Comparison of ENCODE assay signal across 1 cellular context in genomic region chr12:47200446-47200845, GRCh38.
TF ChIP-seq lines count a peak whose summit lies in the region.

No MANE protein-coding gene starts in this region.

TF ChIP-seq in K562, 482 proteins besides CTCF, POLR2A, EP300 and RAD21:
- TF ChIP-seq, protein P1, sequence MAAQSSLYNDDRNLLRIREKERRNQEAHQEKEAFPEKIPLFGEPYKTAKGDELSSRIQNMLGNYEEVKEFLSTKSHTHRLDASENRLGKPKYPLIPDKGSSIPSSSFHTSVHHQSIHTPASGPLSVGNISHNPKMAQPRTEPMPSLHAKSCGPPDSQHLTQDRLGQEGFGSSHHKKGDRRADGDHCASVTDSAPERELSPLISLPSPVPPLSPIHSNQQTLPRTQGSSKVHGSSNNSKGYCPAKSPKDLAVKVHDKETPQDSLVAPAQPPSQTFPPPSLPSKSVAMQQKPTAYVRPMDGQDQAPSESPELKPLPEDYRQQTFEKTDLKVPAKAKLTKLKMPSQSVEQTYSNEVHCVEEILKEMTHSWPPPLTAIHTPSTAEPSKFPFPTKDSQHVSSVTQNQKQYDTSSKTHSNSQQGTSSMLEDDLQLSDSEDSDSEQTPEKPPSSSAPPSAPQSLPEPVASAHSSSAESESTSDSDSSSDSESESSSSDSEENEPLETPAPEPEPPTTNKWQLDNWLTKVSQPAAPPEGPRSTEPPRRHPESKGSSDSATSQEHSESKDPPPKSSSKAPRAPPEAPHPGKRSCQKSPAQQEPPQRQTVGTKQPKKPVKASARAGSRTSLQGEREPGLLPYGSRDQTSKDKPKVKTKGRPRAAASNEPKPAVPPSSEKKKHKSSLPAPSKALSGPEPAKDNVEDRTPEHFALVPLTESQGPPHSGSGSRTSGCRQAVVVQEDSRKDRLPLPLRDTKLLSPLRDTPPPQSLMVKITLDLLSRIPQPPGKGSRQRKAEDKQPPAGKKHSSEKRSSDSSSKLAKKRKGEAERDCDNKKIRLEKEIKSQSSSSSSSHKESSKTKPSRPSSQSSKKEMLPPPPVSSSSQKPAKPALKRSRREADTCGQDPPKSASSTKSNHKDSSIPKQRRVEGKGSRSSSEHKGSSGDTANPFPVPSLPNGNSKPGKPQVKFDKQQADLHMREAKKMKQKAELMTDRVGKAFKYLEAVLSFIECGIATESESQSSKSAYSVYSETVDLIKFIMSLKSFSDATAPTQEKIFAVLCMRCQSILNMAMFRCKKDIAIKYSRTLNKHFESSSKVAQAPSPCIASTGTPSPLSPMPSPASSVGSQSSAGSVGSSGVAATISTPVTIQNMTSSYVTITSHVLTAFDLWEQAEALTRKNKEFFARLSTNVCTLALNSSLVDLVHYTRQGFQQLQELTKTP (IDR thresholded peaks at IDR 0.05; ENCODE audit: low read depth in 1 of 2, partially characterized antibody in 2 of 2), result peak in 1 of 2 experiments; percentile 0
- TF ChIP-seq NFIC (IDR thresholded peaks at IDR 0.05), result peak; percentile 63
- peak; percentile 51 for TF ChIP-seq RBM25 (IDR thresholded peaks at IDR 0.05; ENCODE audit: low read depth, low read length, severe bottlenecking)
- no peak for TF ChIP-seq TRIM24 (IDR thresholded peaks at IDR 0.05)
